Comparison of ENCODE assay signal across 21 cellular contexts in genomic region chr2:10165282-10165681, GRCh38. TPM values are rescaled to one million over a fixed set of nuclear protein-coding genes. Genes with fewer than 3 reads are reported as not detected.
DNase-seq lines count a peak whose midpoint lies in the region; ATAC-seq and TF ChIP-seq lines count a peak whose summit lies in the region.
"Had no signal": no experiment of that assay in that cellular context is flagged by ENCODE, and none has a peak within 500 bp of the region (broad histone marks: within the 10 kb centered on the region; RNA-seq: fewer than 3 reads in every experiment).

No MANE protein-coding gene starts in this region.

- peaks cover 6% of the 10 kb centered on the region for H3K36me3 Mint-ChIP-seq in activated CD4-positive, alpha-beta memory T cell treated with anti-CD3 and anti-CD28 coated beads for 36 hours
- peaks cover 42% of the 10 kb centered on the region for H3K36me3 Mint-ChIP-seq in activated CD4-positive, alpha-beta memory T cell treated with anti-CD3 and anti-CD28 coated beads, Interleukin-2, amount 10 ng/mL, durations not matched to agents 7 days and 5 days (ENCODE audit: low read depth)
- H3K36me3 Mint-ChIP-seq in endodermal cell (ENCODE audit: low read depth): peaks cover 3% of the 10 kb centered on the region
- H3K36me3 Mint-ChIP-seq: CD4-positive, CD25-positive, alpha-beta regulatory T cell had no signal

- peaks cover 6% of the 10 kb centered on the region for H3K4me1 Mint-ChIP-seq in activated CD4-positive, alpha-beta memory T cell treated with anti-CD3 and anti-CD28 coated beads for 36 hours (ENCODE audit: low read depth)
- peaks cover 18% of the 10 kb centered on the region for H3K4me1 Mint-ChIP-seq in activated CD4-positive, alpha-beta memory T cell treated with anti-CD3 and anti-CD28 coated beads, Interleukin-2, amount 10 ng/mL, durations not matched to agents 7 days and 5 days
- no peaks in the 10 kb centered on the region for H3K4me1 Mint-ChIP-seq in endodermal cell
- H3K4me1 Mint-ChIP-seq: GM23338 had no signal

- no peak for ATAC-seq in HG03378 (IDR thresholded peaks at IDR 0.05; ENCODE audit: unreplicated experiment)
- ATAC-seq: GM23338, PC-3 had no signal

- H3K9ac ChIP-seq in endodermal cell (ENCODE audit: extremely low read depth, low read length, poor library complexity, severe bottlenecking): no peak overlapping the region

- H3K27me3 Mint-ChIP-seq in activated CD4-positive, alpha-beta memory T cell treated with anti-CD3 and anti-CD28 coated beads for 36 hours: no peaks in the 10 kb centered on the region
- H3K27me3 Mint-ChIP-seq in activated CD4-positive, alpha-beta memory T cell treated with anti-CD3 and anti-CD28 coated beads, Interleukin-2, amount 10 ng/mL, durations not matched to agents 7 days and 5 days: no peaks in the 10 kb centered on the region
- H3K27me3 Mint-ChIP-seq in endodermal cell (ENCODE audit: insufficient read depth): no peaks in the 10 kb centered on the region
- H3K27me3 Mint-ChIP-seq: CD4-positive, CD25-positive, alpha-beta regulatory T cell had no signal

- H3K4me1 ChIP-seq in endodermal cell (ENCODE audit: control insufficient read depth, insufficient read depth, low read length): no peaks in the 10 kb centered on the region
- H3K4me1 ChIP-seq in spleen: peaks cover 0 to 14% (median 0%) of the 10 kb centered on the region in 6 donors

- H3K9me3 ChIP-seq in endodermal cell (ENCODE audit: control insufficient read depth, low read length): no peaks in the 10 kb centered on the region
- no peaks in the 10 kb centered on the region for H3K9me3 ChIP-seq in spleen

- H3K27ac ChIP-seq in endodermal cell (ENCODE audit: low read depth, low read length) (no peak overlapping the region), spleen (no peak overlapping the region)

- no peak overlapping the region for H3K4me3 ChIP-seq in H7 (ENCODE audit: insufficient read depth, low read depth, low read length)
- no peak overlapping the region for H3K4me3 ChIP-seq in endodermal cell (ENCODE audit: low read length)
- no peak overlapping the region for H3K4me3 ChIP-seq in spleen
- H3K4me3 ChIP-seq: GM23338 had no signal

- POLR2A ChIA-PET in activated CD4-positive, alpha-beta memory T cell treated with anti-CD3 and anti-CD28 coated beads for 36 hours (lab: Charles Lee): no interaction called here
- POLR2A ChIA-PET in activated CD4-positive, alpha-beta memory T cell treated with anti-CD3 and anti-CD28 coated beads, Interleukin-2, amount 10 ng/mL, durations not matched to agents 7 days and 5 days (lab: Charles Lee): interaction anchor here (2.4 kb wide), 1 partner anchor 26 kb away, joined by 5 read pairs; no protein-coding TSS in a partner anchor

- no peak for TF ChIP-seq CTCF in endodermal cell (conservative IDR thresholded peaks at IDR 0.05)
- TF ChIP-seq CTCF in spleen (IDR thresholded peaks at IDR 0.05 in 8 of 11, conservative IDR thresholded peaks at IDR 0.05 in 3 of 11): no peak

- no peak for DNase-seq in activated CD4-positive, alpha-beta memory T cell treated with anti-CD3 and anti-CD28 coated beads for 36 hours
- DNase-seq in activated CD4-positive, alpha-beta memory T cell treated with anti-CD3 and anti-CD28 coated beads, Interleukin-2, amount 10 ng/mL, durations not matched to agents 7 days and 5 days: no peak
- DNase-seq in H7 (peak; percentile 22), endodermal cell (peak; percentile 40), spleen (peak; percentile 32), HK-2 (ENCODE audit: unreplicated experiment) (no peak)
- DNase-seq: CD4-positive, CD25-positive, alpha-beta regulatory T cell; DMS53; HCEC 1CT; Karpas-422; MV-4-11; NCI-H1105; NCI-H1436 treated with DMSO at 0.1 percent for 48 hours; NCI-H187 treated with DMSO at 0.1 percent for 48 hours; NCI-H2107; NCI-H446; NCI-H774; NK-92 treated with Interleukin-12 subunit alpha and Interleukin-12 subunit beta, amount 100 ng/mL, for 24 hours; PC-3 had no signal

- H3K27me3 ChIP-seq in H7 (ENCODE audit: control insufficient read depth, insufficient read depth, low read length): no peaks in the 10 kb centered on the region
- no peaks in the 10 kb centered on the region for H3K27me3 ChIP-seq in endodermal cell (ENCODE audit: control insufficient read depth, insufficient read depth, low read length, poor library complexity, severe bottlenecking)
- H3K27me3 ChIP-seq in spleen (replicated peaks in 1 of 7): no peaks in the 10 kb centered on the region

- CTCF ChIA-PET in activated CD4-positive, alpha-beta memory T cell treated with anti-CD3 and anti-CD28 coated beads for 36 hours (lab: Charles Lee): interaction anchor here (0.9 to 2.1 kb wide), 4 partner anchors 69 to 268 kb away, joined by 3 to 7 read pairs (median 4); no protein-coding TSS in a partner anchor
- CTCF ChIA-PET in activated CD4-positive, alpha-beta memory T cell treated with anti-CD3 and anti-CD28 coated beads, Interleukin-2, amount 10 ng/mL, durations not matched to agents 7 days and 5 days (lab: Charles Lee): interaction anchor here (1.8 to 1.9 kb wide), 2 partner anchors 244 to 270 kb away, joined by 6 read pairs; no protein-coding TSS in a partner anchor

- intact Hi-C loops in activated CD4-positive, alpha-beta memory T cell treated with anti-CD3 and anti-CD28 coated beads for 36 hours (cut with micrococcal nuclease): no loop called here
- intact Hi-C loops in spleen (cut with DNase I; ENCODE audit: low total_unique reads): no loop called here

- no peak for TF ChIP-seq POLR2A in spleen (IDR thresholded peaks at IDR 0.05)

- no peaks in the 10 kb centered on the region; the same call in 1 of the 2 replicates for H3K36me3 ChIP-seq in H7 (replicated peaks; ENCODE audit: control insufficient read depth, insufficient read depth, low read length)
- no peaks in the 10 kb centered on the region for H3K36me3 ChIP-seq in endodermal cell (ENCODE audit: control insufficient read depth, insufficient read depth, low read length)
- H3K36me3 ChIP-seq in spleen: peaks cover 0 to 60% (median 0%) of the 10 kb centered on the region in 6 donors

- no peak overlapping the region for H3K4me3 Mint-ChIP-seq in activated CD4-positive, alpha-beta memory T cell treated with anti-CD3 and anti-CD28 coated beads for 36 hours
- H3K4me3 Mint-ChIP-seq in activated CD4-positive, alpha-beta memory T cell treated with anti-CD3 and anti-CD28 coated beads, Interleukin-2, amount 10 ng/mL, durations not matched to agents 7 days and 5 days: no peak overlapping the region
- H3K4me3 Mint-ChIP-seq in endodermal cell: no peak overlapping the region
- H3K4me3 Mint-ChIP-seq: CD4-positive, CD25-positive, alpha-beta regulatory T cell; GM23338 had no signal

- no peaks in the 10 kb centered on the region for H3K9me3 Mint-ChIP-seq in activated CD4-positive, alpha-beta memory T cell treated with anti-CD3 and anti-CD28 coated beads for 36 hours
- no peaks in the 10 kb centered on the region for H3K9me3 Mint-ChIP-seq in activated CD4-positive, alpha-beta memory T cell treated with anti-CD3 and anti-CD28 coated beads, Interleukin-2, amount 10 ng/mL, durations not matched to agents 7 days and 5 days
- H3K9me3 Mint-ChIP-seq in endodermal cell: no peaks in the 10 kb centered on the region
- H3K9me3 Mint-ChIP-seq: CD4-positive, CD25-positive, alpha-beta regulatory T cell; GM23338 had no signal

- H3K27ac Mint-ChIP-seq in activated CD4-positive, alpha-beta memory T cell treated with anti-CD3 and anti-CD28 coated beads for 36 hours: peak overlapping the region; percentile 4
- H3K27ac Mint-ChIP-seq in activated CD4-positive, alpha-beta memory T cell treated with anti-CD3 and anti-CD28 coated beads, Interleukin-2, amount 10 ng/mL, durations not matched to agents 7 days and 5 days: no peak overlapping the region
- H3K27ac Mint-ChIP-seq in endodermal cell: no peak overlapping the region
- H3K27ac Mint-ChIP-seq: GM23338 had no signal

- 90 to 92% methylated on average over 4 to 11 of the region's 11 CpGs for WGBS in endodermal cell (ENCODE audit: insufficient coverage in 1 of 2, insufficient read length in 1 of 2), 2 experiments
- 90 to 99% (median 98%) methylated on average over 11 of the region's 11 CpGs for WGBS in spleen, 5 donors

RNA-seq across cellular contexts. Expression of gene RRM2, which starts 42.7 kb away (rescaled TPM):
- total RNA-seq in activated CD4-positive, alpha-beta memory T cell treated with anti-CD3 and anti-CD28 coated beads for 36 hours: 100 to 1,000 TPM; 523 to 528 TPM
- total RNA-seq in activated CD4-positive, alpha-beta memory T cell treated with anti-CD3 and anti-CD28 coated beads, Interleukin-2, amount 10 ng/mL, durations not matched to agents 7 days and 5 days: 100 to 1,000 TPM; 546 to 570 TPM
- 56.7 and 71.9 TPM in 2 replicates for total RNA-seq in H7 (2014; rRNA removed; shearing (Covaris generic))
- total RNA-seq in endodermal cell (100 to 1,000 TPM; 142 to 157 TPM), spleen (10 to 100 TPM in 5 of 7 donors, 1 to 10 TPM in 2; 6.3 to 39.2 (median 14.3) TPM)
- 152 TPM for polyA plus RNA-seq in endodermal cell (2013, experiment 1 of 2)
- polyA plus RNA-seq in endodermal cell (2013, experiment 2 of 2): 130 TPM
- 10 to 100 TPM in 2 of 3 donors, 1 to 10 TPM in 1; 2.3 to 15.6 (median 12.4) TPM for polyA plus RNA-seq in spleen

Comparison
In these comparisons a context has a peak if more than half of its experiments do, and no peak if none do; other contexts are left out.
1. DNase-seq: peak in H7 (single experiment), endodermal cell (single experiment) and spleen (single experiment); none in activated CD4-positive, alpha-beta memory T cell treated with anti-CD3 and anti-CD28 coated beads for 36 hours (single experiment), activated CD4-positive, alpha-beta memory T cell treated with anti-CD3 and anti-CD28 coated beads, Interleukin-2, amount 10 ng/mL, durations not matched to agents 7 days and 5 days (single experiment) and HK-2 (single experiment).